ENCODE assay signal across 19 cellular contexts in genomic region chr12:54350743-54351142, GRCh38. TPM values are rescaled to one million over a fixed set of nuclear protein-coding genes. Genes with fewer than 3 reads are reported as not detected.
DNase-seq lines count a peak whose midpoint lies in the region; ATAC-seq and TF ChIP-seq lines count a peak whose summit lies in the region.
"Had no signal": no experiment of that assay in that cellular context is flagged by ENCODE, and none has a peak within 500 bp of the region (broad histone marks: within the 10 kb centered on the region; RNA-seq: fewer than 3 reads in every experiment).

No MANE protein-coding gene starts in this region.

- no peak for TF ChIP-seq CTCF in mesothelial cell of epicardium (IDR thresholded peaks at IDR 0.05; ENCODE audit: unreplicated experiment)
- no peak for TF ChIP-seq CTCF in transverse colon (IDR thresholded peaks at IDR 0.05)
- TF ChIP-seq CTCF in body of pancreas (IDR thresholded peaks at IDR 0.05) = no peak

- H3K4me1 Mint-ChIP-seq in activated T-cell treated with anti-CD3 and anti-CD28 coated beads, Interleukin-2, amount 50 U/mL, for 24 hours (ENCODE audit: low read depth) = peaks cover 23% of the 10 kb centered on the region
- H3K4me1 Mint-ChIP-seq in mesothelial cell of epicardium = peaks cover 51% of the 10 kb centered on the region

- H3K9me3 ChIP-seq in ectodermal cell (ENCODE audit: control insufficient read depth, low read length) (no peaks in the 10 kb centered on the region), transverse colon (no peaks in the 10 kb centered on the region), body of pancreas (no peaks in the 10 kb centered on the region)
- H3K9me3 ChIP-seq: tibial nerve had no signal

- no peak for ATAC-seq in body of pancreas
- ATAC-seq: activated T-cell treated with anti-CD3 and anti-CD28 coated beads, Interleukin-2, amount 50 U/mL, for 4 hours; foreskin keratinocyte; Panc1 had no signal

- no peaks in the 10 kb centered on the region for H3K27me3 ChIP-seq in ectodermal cell (ENCODE audit: control insufficient read depth, insufficient read depth, low read length, poor library complexity, severe bottlenecking)
- no peaks in the 10 kb centered on the region for H3K27me3 ChIP-seq in transverse colon
- H3K27me3 ChIP-seq in body of pancreas = no peaks in the 10 kb centered on the region
- H3K27me3 ChIP-seq: foreskin keratinocyte, tibial nerve had no signal

- intact Hi-C loops in transverse colon (cut with DNase I; ENCODE audit: low total_unique reads) = no loop called here
- intact Hi-C loops in body of pancreas (cut with DNase I) = no loop called here

- H3K4me3 ChIP-seq in ectodermal cell (ENCODE audit: insufficient read depth, low read depth, low read length) (no peak overlapping the region), transverse colon (no peak overlapping the region), body of pancreas (no peak overlapping the region)
- H3K4me3 ChIP-seq: skin epidermis, tibial nerve had no signal

- peak overlapping the region; percentile 26 for H3K27ac Mint-ChIP-seq in activated T-cell treated with anti-CD3 and anti-CD28 coated beads, Interleukin-2, amount 50 U/mL, for 24 hours
- peak overlapping the region; percentile 99 for H3K27ac Mint-ChIP-seq in mesothelial cell of epicardium

- no peak for TF ChIP-seq POLR2A in transverse colon (IDR thresholded peaks at IDR 0.05)
- no peak for TF ChIP-seq POLR2A in body of pancreas (IDR thresholded peaks at IDR 0.05)

- DNase-seq in activated T-cell treated with anti-CD3 and anti-CD28 coated beads, Interleukin-2, amount 50 U/mL, for 24 hours = no peak
- DNase-seq in activated T-cell treated with anti-CD3 and anti-CD28 coated beads for 4 hours (no peak), mesothelial cell of epicardium (ENCODE audit: low spot score in 2 of 2, unreplicated experiment in 2 of 2) (no peak), transverse colon (no peak), body of pancreas (no peak), NCI-H187 (lab: John Stamatoyannopoulos, UW) (no peak), NCI-H774 (lab: John Stamatoyannopoulos, UW) (no peak)
- DNase-seq: activated T-cell treated with anti-CD3 and anti-CD28 coated beads, Interleukin-2, amount 50 U/mL, for 4 hours; foreskin keratinocyte; NCI-H2029; NCI-H526 treated with DMSO at 0.1 percent for 48 hours; stimulated activated CD4-positive, alpha-beta T cell treated with anti-CD3 and anti-CD28 coated beads, Interleukin-4, amount 100 ng/mL, for 4 hours had no signal

- in situ Hi-C loops in transverse colon (cut with MboI; ENCODE audit: low pct_ligation_motif_present in 1 of 4, low pct_unique_long_range_greater_than_20kb in 1 of 4, low sequenced_read_pairs in 3 of 4) = no loop called here

- H3K36me3 ChIP-seq in ectodermal cell (ENCODE audit: control insufficient read depth, insufficient read depth, low read length) (peaks cover 9% of the 10 kb centered on the region), transverse colon (peaks cover 0 to 51% (median 21%) of the 10 kb centered on the region in 4 donors), body of pancreas (replicated peaks in 1 of 2; ENCODE audit: insufficient read depth in 1 of 2, low read depth in 2 of 2) (peaks cover 0 to 33% of the 10 kb centered on the region in 2 donors)

- peaks cover 63% of the 10 kb centered on the region for H3K36me3 Mint-ChIP-seq in activated T-cell treated with anti-CD3 and anti-CD28 coated beads, Interleukin-2, amount 50 U/mL, for 24 hours (ENCODE audit: low read depth)
- H3K36me3 Mint-ChIP-seq in mesothelial cell of epicardium = peaks cover 17% of the 10 kb centered on the region

- WGBS in ectodermal cell, 2 experiments = 19 to 33% methylated on average over 3 of the region's 3 CpGs
- WGBS in transverse colon (ENCODE audit: low coverage in 1 of 2), 2 donors = 48 to 85% methylated on average over 3 of the region's 3 CpGs
- 64 to 77% methylated on average over 3 of the region's 3 CpGs for WGBS in body of pancreas, 2 donors

- no peak for TF ChIP-seq EP300 in transverse colon (IDR thresholded peaks at IDR 0.05; ENCODE audit: low read depth)

- no peak overlapping the region for H3K4me3 Mint-ChIP-seq in activated T-cell treated with anti-CD3 and anti-CD28 coated beads, Interleukin-2, amount 50 U/mL, for 24 hours
- peak overlapping the region; percentile 18 for H3K4me3 Mint-ChIP-seq in mesothelial cell of epicardium
- H3K4me3 Mint-ChIP-seq: activated T-cell treated with anti-CD3 and anti-CD28 coated beads, Interleukin-2, amount 50 U/mL, for 4 hours had no signal

- H3K27ac ChIP-seq in ectodermal cell (ENCODE audit: insufficient read depth, low read depth, low read length, poor library complexity, severe bottlenecking) (peak overlapping the region; percentile 91), transverse colon (peak overlapping the region in 3 of 4 donors; percentile 72 to 86 (median 76)), body of pancreas (peak overlapping the region in 2 of 4 donors; percentile 15 to 25)
- H3K27ac ChIP-seq: foreskin keratinocyte had no signal

- no peaks in the 10 kb centered on the region for H3K27me3 Mint-ChIP-seq in activated T-cell treated with anti-CD3 and anti-CD28 coated beads, Interleukin-2, amount 50 U/mL, for 24 hours
- no peaks in the 10 kb centered on the region for H3K27me3 Mint-ChIP-seq in mesothelial cell of epicardium (ENCODE audit: low read depth)

- peaks cover 69% of the 10 kb centered on the region for H3K4me1 ChIP-seq in ectodermal cell (ENCODE audit: control insufficient read depth, insufficient read depth, low read length)
- H3K4me1 ChIP-seq in transverse colon = peaks cover 10 to 28% (median 14%) of the 10 kb centered on the region in 4 donors
- peaks cover 47% of the 10 kb centered on the region for H3K4me1 ChIP-seq in body of pancreas
- H3K4me1 ChIP-seq: foreskin keratinocyte had no signal

- no peaks in the 10 kb centered on the region for H3K9me3 Mint-ChIP-seq in activated T-cell treated with anti-CD3 and anti-CD28 coated beads, Interleukin-2, amount 50 U/mL, for 24 hours
- no peaks in the 10 kb centered on the region for H3K9me3 Mint-ChIP-seq in mesothelial cell of epicardium
- H3K9me3 Mint-ChIP-seq: activated T-cell treated with anti-CD3 and anti-CD28 coated beads, Interleukin-2, amount 50 U/mL, for 4 hours had no signal

RNA-seq across cellular contexts. Expression of gene GPR84, which starts 13.5 kb away (rescaled TPM):
- polyA plus RNA-seq in ectodermal cell (2013, experiment 1 of 4) = 0.26 TPM
- polyA plus RNA-seq in ectodermal cell (2013, experiment 2 of 4) = 0.12 TPM
- not detected for polyA plus RNA-seq in ectodermal cell (2013, experiment 3 of 4)
- 0.20 TPM for polyA plus RNA-seq in ectodermal cell (2013, experiment 4 of 4)
- total RNA-seq in mesothelial cell of epicardium = 0.18 to 0.32 TPM (median 0.24 TPM) in 3 replicates
- not detected for total RNA-seq in transverse colon
- total RNA-seq in body of pancreas = not detected
- total RNA-seq: A673, endothelial cell of umbilical vein, osteocyte had no signal
- polyA plus RNA-seq: endothelial cell of umbilical vein had no signal

RNA-seq across cellular contexts. Expression of gene COPZ1, which starts 25.8 kb away (rescaled TPM):
- polyA plus RNA-seq in ectodermal cell (2013, experiment 1 of 4) = 186 TPM
- 199 TPM for polyA plus RNA-seq in ectodermal cell (2013, experiment 2 of 4)
- 131 TPM for polyA plus RNA-seq in ectodermal cell (2013, experiment 3 of 4)
- polyA plus RNA-seq in ectodermal cell (2013, experiment 4 of 4) = 163 TPM
- total RNA-seq in mesothelial cell of epicardium = 137 to 145 TPM (median 143 TPM) in 3 replicates
- total RNA-seq in transverse colon = 10 to 100 TPM; 25.8 to 79.6 (median 63.6) TPM
- total RNA-seq in body of pancreas = 10 to 100 TPM; 34.3 to 71.3 TPM

RNA-seq across cellular contexts. Expression of gene ZNF385A, which starts 33.8 kb away (rescaled TPM):
- 59.3 TPM for polyA plus RNA-seq in ectodermal cell (2013, experiment 1 of 4)
- 54.5 TPM for polyA plus RNA-seq in ectodermal cell (2013, experiment 2 of 4)
- polyA plus RNA-seq in ectodermal cell (2013, experiment 3 of 4) = 48.9 TPM
- polyA plus RNA-seq in ectodermal cell (2013, experiment 4 of 4) = 46.6 TPM
- total RNA-seq in mesothelial cell of epicardium = 30.5 to 35.4 TPM (median 34.2 TPM) in 3 replicates
- total RNA-seq in transverse colon = 10 to 100 TPM in 1 of 4 donors, 1 to 10 TPM in 3; 1.9 to 17.5 (median 5.7) TPM
- 1 to 10 TPM; 3.1 to 7.3 TPM for total RNA-seq in body of pancreas

RNA-seq across cellular contexts. Expression of gene NFE2, which starts 49.9 kb away (rescaled TPM):
- 5.7 TPM for polyA plus RNA-seq in ectodermal cell (2013, experiment 1 of 4)
- polyA plus RNA-seq in ectodermal cell (2013, experiment 2 of 4) = 5.6 TPM
- 3.6 TPM for polyA plus RNA-seq in ectodermal cell (2013, experiment 3 of 4)
- polyA plus RNA-seq in ectodermal cell (2013, experiment 4 of 4) = 4.4 TPM
- total RNA-seq in mesothelial cell of epicardium (0.45 to 0.75 TPM (median 0.47 TPM) in 3 replicates), transverse colon (not detected), body of pancreas (under 1 TPM in 1 of 2 donors, not detected in 1; 0.26 TPM)
- total RNA-seq: A673, endothelial cell of umbilical vein, tibial nerve had no signal
- polyA plus RNA-seq: endothelial cell of umbilical vein had no signal
